ENCODE assay signal across 1 cellular context in genomic region chr1:93148001-93148400, GRCh38.
TF ChIP-seq lines count a peak whose summit lies in the region.

No MANE protein-coding gene starts in this region.

TF ChIP-seq in H1, 55 proteins besides CTCF, POLR2A, EP300 and RAD21 (continued from another document):
- no peak for TF ChIP-seq RFX5 (IDR thresholded peaks at IDR 0.05; ENCODE audit: borderline replicate concordance, low read depth, low read length)
- TF ChIP-seq SIN3A (conservative IDR thresholded peaks at IDR 0.05 in 1 of 2, IDR thresholded peaks at IDR 0.05 in 1 of 2; ENCODE audit: low read depth in 1 of 2, low read length in 2 of 2), result no peak
